ENCODE assay signal across 15 cellular contexts in genomic region chr10:128095753-128096469, GRCh38. TPM values are rescaled to one million over a fixed set of nuclear protein-coding genes. Genes with fewer than 3 reads are reported as not detected.
DNase-seq lines count a peak whose midpoint lies in the region; ATAC-seq, FAIRE-seq and TF ChIP-seq lines count a peak whose summit lies in the region.
"Had no signal": no experiment of that assay in that cellular context is flagged by ENCODE, and none has a peak within 500 bp of the region (broad histone marks: within the 10 kb centered on the region; RNA-seq: fewer than 3 reads in every experiment).

No MANE protein-coding gene starts in this region.

- peak overlapping the region; percentile 50 to 68 for H3K27ac Mint-ChIP-seq in T-cell
- H3K27ac Mint-ChIP-seq in natural killer cell treated with Interleukin-12 subunit alpha and Interleukin-12 subunit beta and Interleukin-15 and Interleukin-18, amount 100 ng/mL, for 72 hours: peak overlapping the region; percentile 86 to 96
- H3K27ac Mint-ChIP-seq: activated B cell treated with CpG ODN at 0.5 μM for 24 hours had no signal

- H3K27me3 Mint-ChIP-seq in T-cell: no peaks in the 10 kb centered on the region
- no peaks in the 10 kb centered on the region for H3K27me3 Mint-ChIP-seq in natural killer cell treated with Interleukin-12 subunit alpha and Interleukin-12 subunit beta and Interleukin-15 and Interleukin-18, amount 100 ng/mL, for 72 hours
- H3K27me3 Mint-ChIP-seq: activated B cell treated with CpG ODN at 0.5 μM for 24 hours had no signal

- peak; percentile 38 for ATAC-seq in HG02852 (IDR thresholded peaks at IDR 0.05; ENCODE audit: unreplicated experiment)
- peak in 2 of 4 experiments; percentile 52 to 53 for ATAC-seq in T-cell (replicated peaks in 1 of 4)
- ATAC-seq in natural killer cell treated with Interleukin-12 subunit alpha and Interleukin-12 subunit beta and Interleukin-15 and Interleukin-18, amount 100 ng/mL, for 72 hours: peak; percentile 82 to 90
- ATAC-seq in GM21390 (IDR thresholded peaks at IDR 0.05; ENCODE audit: unreplicated experiment): no peak
- ATAC-seq in upper lobe of right lung: no peak

- no peaks in the 10 kb centered on the region for H3K4me1 ChIP-seq in upper lobe of right lung
- H3K4me1 ChIP-seq: adrenal gland had no signal

- H3K27me3 ChIP-seq in upper lobe of right lung: no peaks in the 10 kb centered on the region
- no peaks in the 10 kb centered on the region for H3K27me3 ChIP-seq in WERI-Rb-1 (ENCODE audit: insufficient read depth, low read depth, severe bottlenecking)
- H3K27me3 ChIP-seq: adrenal gland, neutrophil had no signal

- H3K27ac ChIP-seq in upper lobe of right lung (no peak overlapping the region), WERI-Rb-1 (no peak overlapping the region)
- H3K27ac ChIP-seq: adrenal gland, neutrophil had no signal

- CTCF ChIA-PET in T-cell (lab: Charles Lee): interaction anchor here in 1 of 2 donors (0.7 to 1.0 kb wide), 4 partner anchors 14 to 84 kb away, joined by 3 to 6 read pairs (median 3); no protein-coding TSS in a partner anchor

- H3K36me3 Mint-ChIP-seq in T-cell: no peaks in the 10 kb centered on the region
- peaks cover 11% of the 10 kb centered on the region for H3K36me3 Mint-ChIP-seq in natural killer cell treated with Interleukin-12 subunit alpha and Interleukin-12 subunit beta and Interleukin-15 and Interleukin-18, amount 100 ng/mL, for 72 hours

- no peak; the same call in 1 of the 2 replicates for TF ChIP-seq POLR2A in GM12891 (IDR thresholded peaks at IDR 0.05; ENCODE audit: low read depth, low read length)

- no peaks in the 10 kb centered on the region for H3K36me3 ChIP-seq in upper lobe of right lung
- H3K36me3 ChIP-seq in WERI-Rb-1: peaks cover 47% of the 10 kb centered on the region
- H3K36me3 ChIP-seq: adrenal gland had no signal

- H3K4me3 ChIP-seq in upper lobe of right lung (no peak overlapping the region), WERI-Rb-1 (ENCODE audit: low read depth, low read length) (no peak overlapping the region)
- H3K4me3 ChIP-seq: adrenal gland had no signal

- H3K4me3 Mint-ChIP-seq in T-cell: peak overlapping the region; percentile 17 to 76 (median 31)
- H3K4me3 Mint-ChIP-seq in natural killer cell treated with Interleukin-12 subunit alpha and Interleukin-12 subunit beta and Interleukin-15 and Interleukin-18, amount 100 ng/mL, for 72 hours: peak overlapping the region; percentile 87
- H3K4me3 Mint-ChIP-seq: activated B cell treated with CpG ODN at 0.5 μM for 24 hours had no signal

- H3K9me3 Mint-ChIP-seq in T-cell: no peaks in the 10 kb centered on the region
- no peaks in the 10 kb centered on the region for H3K9me3 Mint-ChIP-seq in natural killer cell treated with Interleukin-12 subunit alpha and Interleukin-12 subunit beta and Interleukin-15 and Interleukin-18, amount 100 ng/mL, for 72 hours
- H3K9me3 Mint-ChIP-seq: activated B cell treated with CpG ODN at 0.5 μM for 24 hours had no signal

- no peak for FAIRE-seq in GM12891 (lab: Jason Lieb, UNC)

- H3K9me3 ChIP-seq in upper lobe of right lung: no peaks in the 10 kb centered on the region
- H3K9me3 ChIP-seq in WERI-Rb-1 (ENCODE audit: severe bottlenecking): no peaks in the 10 kb centered on the region
- H3K9me3 ChIP-seq: adrenal gland, neutrophil had no signal

- POLR2A ChIA-PET in T-cell (lab: Charles Lee): interaction anchor here in 1 of 2 donors (1.1 kb wide), 1 partner anchor 48 kb away, joined by 3 read pairs; no protein-coding TSS in a partner anchor

- TF ChIP-seq CTCF in upper lobe of right lung (IDR thresholded peaks at IDR 0.05) (no peak), WERI-Rb-1 (IDR thresholded peaks at IDR 0.05; ENCODE audit: low read depth, low read length) (no peak)

- intact Hi-C loops in upper lobe of right lung (cut with DNase I): no loop called here

- H3K4me1 Mint-ChIP-seq in T-cell: peaks cover 24 to 34% (median 33%) of the 10 kb centered on the region in 3 donors
- H3K4me1 Mint-ChIP-seq in natural killer cell treated with Interleukin-12 subunit alpha and Interleukin-12 subunit beta and Interleukin-15 and Interleukin-18, amount 100 ng/mL, for 72 hours (ENCODE audit: low read depth in 2 of 2): peaks cover 44 to 47% of the 10 kb centered on the region in 2 donors

- DNase-seq in GM12891 (ENCODE audit: insufficient read length, low spot score): no peak
- DNase-seq in T-cell: peak in 2 of 34 experiments; percentile 17 to 24
- DNase-seq in natural killer cell treated with Interleukin-12 subunit alpha and Interleukin-12 subunit beta and Interleukin-15 and Interleukin-18, amount 100 ng/mL, for 72 hours (ENCODE audit: low spot score): no peak
- no peak for DNase-seq in upper lobe of right lung
- DNase-seq in WERI-Rb-1: no peak
- DNase-seq in AG08395 (ENCODE audit: low spot score): no peak
- DNase-seq: activated B cell treated with CpG ODN at 0.5 μM for 24 hours, adrenal gland, DMS 273 treated with DMSO at 0.1 percent for 48 hours, kidney glomerular epithelial cell, NCI-H226, SHP77 had no signal

TF ChIP-seq in GM12891, 5 proteins besides CTCF, POLR2A, EP300 and RAD21:
- TF ChIP-seq SPI1 (IDR thresholded peaks at IDR 0.05; ENCODE audit: low read depth, low read length) (no peak), POLR2AphosphoS5 (IDR thresholded peaks at IDR 0.05; ENCODE audit: low read depth, low read length) (0 out of 2 replicates have a peak, but pooled peaks have one; percentile 20), POU2F2 (IDR thresholded peaks at IDR 0.05; ENCODE audit: low read depth, low read length) (no peak), TAF1 (IDR thresholded peaks at IDR 0.05; ENCODE audit: low read depth, low read length) (no peak), PAX5 (IDR thresholded peaks at IDR 0.05; ENCODE audit: insufficient read depth, low read length, severe bottlenecking) (no peak)

RNA-seq across cellular contexts. Expression of gene MKI67, which starts 30.3 kb away (rescaled TPM):
- 40.2 TPM for polyA plus RNA-seq in GM12891 (2012; ENCODE audit: low read depth, missing spikeins)
- total RNA-seq in T-cell: 1 to 10 TPM in 4 of 5 donors, under 1 TPM in 1; 0.70 to 8.6 (median 1.8) TPM
- 100 to 1,000 TPM; 141 to 270 TPM for total RNA-seq in natural killer cell treated with Interleukin-12 subunit alpha and Interleukin-12 subunit beta and Interleukin-15 and Interleukin-18, amount 100 ng/mL, for 72 hours
- total RNA-seq in upper lobe of right lung: 2.1 TPM

Comparison
In these comparisons a context has a peak if more than half of its experiments do, and no peak if none do; other contexts are left out.
1. ATAC-seq: peak in HG02852 (single experiment) and natural killer cell treated with Interleukin-12 subunit alpha and Interleukin-12 subunit beta and Interleukin-15 and Interleukin-18, amount 100 ng/mL, for 72 hours (2 of 2); none in GM21390 (single experiment) and upper lobe of right lung (single experiment).
2. RNA of gene MKI67, which starts 30.3 kb away (total RNA-seq): 141 to 270 TPM in natural killer cell treated with Interleukin-12 subunit alpha and Interleukin-12 subunit beta and Interleukin-15 and Interleukin-18, amount 100 ng/mL, for 72 hours; 2.1 TPM in upper lobe of right lung (single experiment) and 0.70 to 8.6 TPM in T-cell; every median in the first group is over 10 times any median in the second.